In the genomic region with DNA sequence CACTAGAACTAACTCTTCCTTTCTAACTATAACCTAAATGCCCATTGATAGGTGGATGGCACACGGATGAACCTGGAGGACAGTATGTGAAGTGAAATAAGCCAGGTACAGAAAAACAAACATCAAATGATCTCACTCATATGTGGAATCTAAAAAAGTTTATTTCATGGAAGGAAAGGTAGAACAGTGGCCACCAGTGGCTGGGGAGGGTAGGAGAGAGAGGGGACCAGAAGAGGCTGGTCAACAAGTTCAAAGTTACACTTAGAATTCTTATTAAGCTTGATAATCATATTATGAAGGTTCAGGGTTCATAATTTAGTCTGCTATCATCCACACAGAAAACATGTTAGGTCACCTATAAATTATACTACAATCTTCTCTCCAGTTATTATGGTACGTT, we compare ENCODE assay signal across 1 cellular context.
TF ChIP-seq lines count a peak whose summit lies in the region.

No MANE protein-coding gene starts in this region.

TF ChIP-seq in H1, 55 proteins besides CTCF, POLR2A, EP300 and RAD21:
- TF ChIP-seq RNF2 (IDR thresholded peaks at IDR 0.05; ENCODE audit: borderline replicate concordance, low read depth, low read length, missing control alignments, poor library complexity, severe bottlenecking) (no peak), TBP (IDR thresholded peaks at IDR 0.05; ENCODE audit: low read depth, low read length) (no peak)
